16 cellular contexts compared by ENCODE assay signal in genomic region chr9:115650768-115651167, GRCh38.
DNase-seq lines count a peak whose midpoint lies in the region; ATAC-seq and TF ChIP-seq lines count a peak whose summit lies in the region.
"Had no signal": no experiment of that assay in that cellular context is flagged by ENCODE, and none has a peak within 500 bp of the region (broad histone marks: within the 10 kb centered on the region; RNA-seq: fewer than 3 reads in every experiment).

No MANE protein-coding gene starts in this region.

- no peak overlapping the region for H3K4me3 ChIP-seq in breast epithelium
- H3K4me3 ChIP-seq in choroid plexus epithelial cell (ENCODE audit: low read depth, low read length) = no peak overlapping the region
- H3K4me3 ChIP-seq in uterus = no peak overlapping the region

- TF ChIP-seq CTCF in breast epithelium (IDR thresholded peaks at IDR 0.05) (no peak), MCF 10A (IDR thresholded peaks at IDR 0.05; ENCODE audit: unreplicated experiment) (no peak), choroid plexus epithelial cell (conservative IDR thresholded peaks at IDR 0.05; ENCODE audit: low read depth, low read length) (no peak), uterus (IDR thresholded peaks at IDR 0.05) (no peak)

- no peak overlapping the region for H3K4me3 Mint-ChIP-seq in MCF 10A (ENCODE audit: unreplicated experiment)
- H3K4me3 Mint-ChIP-seq: activated naive CD8-positive, alpha-beta T cell; naive thymus-derived CD4-positive, alpha-beta T cell; stimulated activated effector memory CD8-positive, alpha-beta T cell treated with anti-CD3 and anti-CD28 coated beads, Interleukin-12 subunit alpha, Interleukin-12 subunit beta, amount 100 ng/mL, for 72 hours had no signal

- H3K27ac ChIP-seq in breast epithelium (peak overlapping the region; percentile 38 to 61), uterus (peak overlapping the region; percentile 49 to 59)
- H3K27ac ChIP-seq: 22Rv1 had no signal

- no TSS peak for BruUV-seq in MCF 10A (replicated peaks; lab: Mats Ljungman, UMichigan)

- H3K36me3 ChIP-seq in breast epithelium (no peaks in the 10 kb centered on the region), uterus (no peaks in the 10 kb centered on the region)

- POLR2A ChIA-PET in MCF 10A (lab: Yijun Ruan, JAX) = no interaction called here

- H3K9me3 Mint-ChIP-seq in MCF 10A (ENCODE audit: unreplicated experiment) = no peaks in the 10 kb centered on the region
- H3K9me3 Mint-ChIP-seq: stimulated activated effector memory CD8-positive, alpha-beta T cell treated with anti-CD3 and anti-CD28 coated beads, Interleukin-12 subunit alpha, Interleukin-12 subunit beta, amount 100 ng/mL, for 72 hours had no signal

- no peaks in the 10 kb centered on the region for H3K4me1 ChIP-seq in breast epithelium
- H3K4me1 ChIP-seq in uterus = no peaks in the 10 kb centered on the region

- no peaks in the 10 kb centered on the region for H3K36me3 Mint-ChIP-seq in MCF 10A (ENCODE audit: insufficient read depth, unreplicated experiment)
- H3K36me3 Mint-ChIP-seq: activated naive CD8-positive, alpha-beta T cell; naive thymus-derived CD4-positive, alpha-beta T cell; stimulated activated effector memory CD8-positive, alpha-beta T cell treated with anti-CD3 and anti-CD28 coated beads, Interleukin-12 subunit alpha, Interleukin-12 subunit beta, amount 100 ng/mL, for 72 hours had no signal

- no peaks in the 10 kb centered on the region for H3K27me3 Mint-ChIP-seq in MCF 10A (ENCODE audit: insufficient read depth, unreplicated experiment)

- CTCF ChIA-PET in MCF 10A (lab: Yijun Ruan, JAX) = interaction anchor here (0.7 kb wide), 1 partner anchor 10 kb away, joined by 5 read pairs; no protein-coding TSS in a partner anchor

- ATAC-seq in HG02588 (IDR thresholded peaks at IDR 0.05; ENCODE audit: unreplicated experiment) = no peak
- ATAC-seq: naive thymus-derived CD4-positive, alpha-beta T cell; Panc1; stimulated activated effector memory CD8-positive, alpha-beta T cell treated with anti-CD3 and anti-CD28 coated beads, Interleukin-12 subunit alpha, Interleukin-12 subunit beta, amount 100 ng/mL, for 72 hours had no signal

- H3K4me1 Mint-ChIP-seq in MCF 10A (ENCODE audit: insufficient read depth, unreplicated experiment) = peaks cover 6% of the 10 kb centered on the region
- H3K4me1 Mint-ChIP-seq: naive thymus-derived CD4-positive, alpha-beta T cell; stimulated activated effector memory CD8-positive, alpha-beta T cell treated with anti-CD3 and anti-CD28 coated beads, Interleukin-12 subunit alpha, Interleukin-12 subunit beta, amount 100 ng/mL, for 72 hours had no signal

- no peak for TF ChIP-seq POLR2A in breast epithelium (IDR thresholded peaks at IDR 0.05)
- no peak for TF ChIP-seq POLR2A in uterus (IDR thresholded peaks at IDR 0.05)

- H3K9me3 ChIP-seq in breast epithelium (no peaks in the 10 kb centered on the region), uterus (no peaks in the 10 kb centered on the region)

- intact Hi-C loops in breast epithelium (cut with DNase I; ENCODE audit: low total_unique reads) = no loop called here
- intact Hi-C loops in MCF 10A (cut with micrococcal nuclease) = no loop called here
- intact Hi-C loops in uterus (cut with DNase I; ENCODE audit: low total_unique reads) = no loop called here

- H3K27me3 ChIP-seq in breast epithelium = no peaks in the 10 kb centered on the region
- no peaks in the 10 kb centered on the region for H3K27me3 ChIP-seq in uterus

- DNase-seq in breast epithelium (ENCODE audit: low spot score in 2 of 2) (no peak), MCF 10A (ENCODE audit: unreplicated experiment) (no peak), choroid plexus epithelial cell (ENCODE audit: low read depth) (peak; percentile 92), myocyte (ENCODE audit: low read depth) (peak; percentile 57), uterus (no peak), DMS79 treated with DMSO at 0.1 percent for 48 hours (lab: John Stamatoyannopoulos, UW) (no peak)
- DNase-seq in central memory CD4-positive, alpha-beta T cell = no peak
- DNase-seq: DMS79; MM.1S; naive thymus-derived CD4-positive, alpha-beta T cell; NCI-H345 had no signal

- H3K27ac Mint-ChIP-seq in MCF 10A (ENCODE audit: low read depth, unreplicated experiment) = no peak overlapping the region
- H3K27ac Mint-ChIP-seq: activated naive CD8-positive, alpha-beta T cell; naive thymus-derived CD4-positive, alpha-beta T cell; stimulated activated effector memory CD8-positive, alpha-beta T cell treated with anti-CD3 and anti-CD28 coated beads, Interleukin-12 subunit alpha, Interleukin-12 subunit beta, amount 100 ng/mL, for 72 hours had no signal

Comparison
In these comparisons a context has a peak if more than half of its experiments do, and no peak if none do; other contexts are left out.
1. DNase-seq: peak in choroid plexus epithelial cell (single experiment) and myocyte (single experiment); none in breast epithelium (0 of 2), MCF 10A (single experiment), uterus (0 of 2), DMS79 treated with DMSO at 0.1 percent for 48 hours (single experiment) and central memory CD4-positive, alpha-beta T cell (single experiment).